In the genomic region with DNA sequence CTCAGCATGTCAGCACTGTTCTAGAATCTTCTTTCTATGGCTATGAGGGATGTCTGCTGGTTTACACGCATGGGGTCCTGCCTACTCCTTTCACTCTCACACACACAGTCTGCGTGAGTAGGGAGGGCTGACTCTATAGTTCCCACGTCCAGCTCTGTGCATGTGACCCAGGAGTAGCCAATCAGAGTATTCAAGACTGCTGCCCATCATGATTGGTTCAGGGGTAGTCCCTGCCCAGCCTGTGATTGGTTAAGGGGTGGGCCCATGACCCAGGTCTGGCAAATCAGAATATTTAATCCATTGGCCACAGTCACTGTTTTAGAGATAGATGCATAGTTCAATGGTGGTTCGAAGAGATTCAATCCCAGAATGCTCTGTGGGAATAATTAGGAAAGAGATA, we compare ENCODE assay signal across 26 cellular contexts.
"Had no signal": no experiment of that assay in that cellular context is flagged by ENCODE, and none has a peak within 500 bp of the region (broad histone marks: within the 10 kb centered on the region; RNA-seq: fewer than 3 reads in every experiment).

No MANE protein-coding gene starts in this region.

- H3K4me1 Mint-ChIP-seq: activated CD4-positive, alpha-beta memory T cell treated with anti-CD3 and anti-CD28 coated beads, Interleukin-2, amount 10 ng/mL, durations not matched to agents 7 days and 5 days; activated CD4-positive, alpha-beta T cell treated with anti-CD3 and anti-CD28 coated beads for 36 hours; activated T-helper 17 cell treated with anti-CD3 and anti-CD28 coated beads, Interleukin-2, amount 50 U/mL, for 72 hours; central memory CD8-positive, alpha-beta T cell; T-cell had no signal

- H3K27me3 Mint-ChIP-seq: activated CD4-positive, alpha-beta memory T cell treated with anti-CD3 and anti-CD28 coated beads, Interleukin-2, amount 10 ng/mL, durations not matched to agents 7 days and 5 days had no signal

- H3K27ac Mint-ChIP-seq: activated CD4-positive, alpha-beta memory T cell treated with anti-CD3 and anti-CD28 coated beads, Interleukin-2, amount 10 ng/mL, durations not matched to agents 7 days and 5 days; activated CD4-positive, alpha-beta T cell treated with anti-CD3 and anti-CD28 coated beads for 36 hours; activated naive CD4-positive, alpha-beta T cell treated with anti-CD3 and anti-CD28 coated beads for 36 hours; activated naive CD8-positive, alpha-beta T cell; activated T-helper 17 cell treated with anti-CD3 and anti-CD28 coated beads, Interleukin-2, amount 50 U/mL, for 72 hours; T-cell had no signal

- H3K4me3 Mint-ChIP-seq: activated CD4-positive, alpha-beta memory T cell treated with anti-CD3 and anti-CD28 coated beads, Interleukin-2, amount 10 ng/mL, durations not matched to agents 7 days and 5 days; activated CD4-positive, alpha-beta T cell treated with anti-CD3 and anti-CD28 coated beads for 36 hours; activated naive CD4-positive, alpha-beta T cell treated with anti-CD3 and anti-CD28 coated beads for 36 hours; activated naive CD8-positive, alpha-beta T cell; activated T-helper 17 cell treated with anti-CD3 and anti-CD28 coated beads, Interleukin-2, amount 50 U/mL, for 72 hours; brain; central memory CD8-positive, alpha-beta T cell; T-cell had no signal

- H3K36me3 Mint-ChIP-seq: activated naive CD8-positive, alpha-beta T cell; brain; T-cell had no signal

- ATAC-seq: activated CD4-positive, alpha-beta T cell treated with anti-CD3 and anti-CD28 coated beads for 36 hours; activated T-helper 17 cell treated with anti-CD3 and anti-CD28 coated beads, Interleukin-2, amount 50 U/mL, for 72 hours; T-cell had no signal

- H3K27ac ChIP-seq: PC-9, VCaP had no signal

- DNase-seq: activated CD4-positive, alpha-beta memory T cell treated with anti-CD3 and anti-CD28 coated beads, Interleukin-2, amount 10 ng/mL, durations not matched to agents 7 days and 5 days; activated CD4-positive, alpha-beta T cell treated with anti-CD3 and anti-CD28 coated beads for 36 hours; activated CD4-positive, alpha-beta T cell treated with anti-CD3 and anti-CD28 coated beads, Interleukin-2, amount 50 U/mL, for 1 hour; activated gamma-delta T cell; activated naive CD4-positive, alpha-beta T cell treated with anti-CD3 and anti-CD28 coated beads for 36 hours; activated T-cell treated with anti-CD3 and anti-CD28 coated beads for 4 hours; activated T-cell treated with anti-CD3 and anti-CD28 coated beads, Interleukin-2, amount 50 U/mL, for 48 hours; amygdala; NCI-H1092; NCI-H1417; NCI-H1930; NCI-H2107; NCI-H2171 treated with DMSO at 0.1 percent for 48 hours; NCI-H345; NCI-H510A; NCI-H526 treated with DMSO at 0.1 percent for 48 hours; PC-9; SHP77 treated with DMSO at 0.1 percent for 48 hours; T-cell; T-helper 2 cell; T1000 had no signal

- H3K4me3 ChIP-seq: PC-9 had no signal
